Comparison of ENCODE assay signal across 9 cellular contexts in the genomic region with DNA sequence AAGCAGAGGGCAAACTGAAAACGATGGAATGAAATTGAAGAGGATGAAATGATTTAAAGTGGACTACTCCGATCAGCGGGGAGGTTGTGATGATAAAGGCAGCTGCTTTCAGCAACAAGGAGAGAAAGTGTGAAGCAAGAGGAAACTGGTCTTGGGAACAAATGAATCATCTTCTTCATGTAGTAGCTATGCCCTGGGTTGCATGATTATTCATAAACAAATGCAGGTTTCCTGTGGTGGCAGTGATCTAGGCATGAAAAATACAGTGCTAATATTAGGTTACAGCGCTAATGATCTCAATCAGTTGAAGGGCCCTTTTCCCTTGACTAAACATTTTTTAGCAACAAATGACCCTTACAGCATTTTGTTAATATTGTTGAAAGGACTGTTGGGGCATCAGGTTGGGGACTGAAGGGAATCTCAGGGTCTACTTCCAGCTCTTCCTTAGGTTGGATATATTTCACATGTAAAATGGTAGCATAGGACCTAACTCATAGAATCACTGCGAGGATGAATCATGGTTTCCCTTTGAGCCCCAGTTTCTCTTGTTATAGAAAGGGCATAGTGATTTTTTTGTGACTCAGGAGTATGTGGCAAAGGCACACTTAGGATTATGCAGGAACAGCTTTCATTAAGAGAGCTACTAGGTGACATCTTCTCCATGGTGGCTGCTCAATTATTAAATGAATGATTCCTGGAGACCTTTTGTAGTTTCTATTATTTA. TPM values are rescaled to one million over a fixed set of nuclear protein-coding genes. Genes with fewer than 3 reads are reported as not detected.
DNase-seq lines count a peak whose midpoint lies in the region; ATAC-seq, FAIRE-seq and TF ChIP-seq lines count a peak whose summit lies in the region.
"Had no signal": no experiment of that assay in that cellular context is flagged by ENCODE, and none has a peak within 500 bp of the region (broad histone marks: within the 10 kb centered on the region; RNA-seq: fewer than 3 reads in every experiment).

No MANE protein-coding gene starts in this region.

- H3K4me3 Mint-ChIP-seq in mesothelial cell of epicardium, result no peak overlapping the region

- H3K4me1 ChIP-seq in skeletal muscle satellite cell (ENCODE audit: control insufficient read depth, insufficient read depth, low read length), result peaks cover 33% of the 10 kb centered on the region

- peak; percentile 53 for ATAC-seq in GM21717 (IDR thresholded peaks at IDR 0.05; ENCODE audit: unreplicated experiment)

- H3K27me3 Mint-ChIP-seq in mesothelial cell of epicardium (ENCODE audit: low read depth), result peaks cover 1% of the 10 kb centered on the region

- FAIRE-seq in bronchial epithelial cell (lab: Jason Lieb, UNC), result peak; percentile 66

- no peak for TF ChIP-seq CTCF in bronchial epithelial cell (IDR thresholded peaks at IDR 0.05; ENCODE audit: insufficient read depth, low read length, severe bottlenecking)
- TF ChIP-seq CTCF in mesothelial cell of epicardium (IDR thresholded peaks at IDR 0.05; ENCODE audit: unreplicated experiment), result no peak

- no peaks in the 10 kb centered on the region for H3K9me3 ChIP-seq in skeletal muscle satellite cell (replicated peaks; ENCODE audit: low read length)

- H3K9ac ChIP-seq in skeletal muscle satellite cell (ENCODE audit: low read depth, low read length), result peak overlapping the region; percentile 96

- DNase-seq in G401 (ENCODE audit: low spot score), result peak; percentile 42
- DNase-seq in NOMO-1 treated with DMSO at 0.1 percent for 48 hours (lab: John Stamatoyannopoulos, UW; ENCODE audit: unreplicated experiment), result peak; percentile 91
- DNase-seq in bronchial epithelial cell (ENCODE audit: low read depth), result peak; percentile 98
- no peak for DNase-seq in mesothelial cell of epicardium (ENCODE audit: low spot score in 2 of 2, unreplicated experiment in 2 of 2)
- no peak for DNase-seq in NCI-H510A treated with DMSO at 0.1 percent for 48 hours (lab: John Stamatoyannopoulos, UW)
- no peak for DNase-seq in NCI-H524 (lab: John Stamatoyannopoulos, UW)

- no peaks in the 10 kb centered on the region for H3K27me3 ChIP-seq in bronchial epithelial cell (ENCODE audit: control insufficient read depth, insufficient read depth, low read length)
- H3K27me3 ChIP-seq in skeletal muscle satellite cell (ENCODE audit: control insufficient read depth, insufficient read depth, low read length), result no peaks in the 10 kb centered on the region

- H3K4me2 ChIP-seq in skeletal muscle satellite cell (ENCODE audit: low read length), result peak overlapping the region; percentile 79

- no peaks in the 10 kb centered on the region for H3K9me3 Mint-ChIP-seq in mesothelial cell of epicardium

- H3K36me3 Mint-ChIP-seq in mesothelial cell of epicardium, result no peaks in the 10 kb centered on the region

- H3K4me3 ChIP-seq in bronchial epithelial cell (ENCODE audit: low read depth, low read length), result no peak overlapping the region
- peak overlapping the region; percentile 52 for H3K4me3 ChIP-seq in skeletal muscle satellite cell (ENCODE audit: low read length)
- H3K4me3 ChIP-seq: lung had no signal

- H3K36me3 ChIP-seq in bronchial epithelial cell (ENCODE audit: control insufficient read depth, insufficient read depth, low read length) (no peaks in the 10 kb centered on the region), skeletal muscle satellite cell (ENCODE audit: insufficient read depth, low read length) (no peaks in the 10 kb centered on the region)

- in situ Hi-C loops in G401 (cut with HindIII; ENCODE audit: low sequenced_read_pairs), result loop anchor here (10.0 kb wide), 1 partner anchor 135 kb away; no protein-coding TSS in a partner anchor

- no peak overlapping the region for H3K27ac Mint-ChIP-seq in mesothelial cell of epicardium

- H3K4me1 Mint-ChIP-seq in mesothelial cell of epicardium, result peaks cover 18% of the 10 kb centered on the region

RNA-seq across cellular contexts. Expression of a gene that starts 1.9 kb away (rescaled TPM):
- 15.4 and 21.5 TPM in 2 replicates for total RNA-seq in G401 (2014; rRNA removed; shearing (Covaris generic))
- total RNA-seq in bronchial epithelial cell, result 44.2 and 44.8 TPM in 2 replicates
- total RNA-seq in skeletal muscle satellite cell (2012; rRNA removed), result 22.7 and 28.4 TPM in 2 replicates
- 30.5 to 33.3 TPM (median 31.3 TPM) in 3 replicates for total RNA-seq in mesothelial cell of epicardium

Comparison
In these comparisons a context has a peak if more than half of its experiments do, and no peak if none do; other contexts are left out.
1. DNase-seq: peak in G401 (single experiment), NOMO-1 treated with DMSO at 0.1 percent for 48 hours (single experiment) and bronchial epithelial cell (single experiment); none in mesothelial cell of epicardium (0 of 2), NCI-H510A treated with DMSO at 0.1 percent for 48 hours (single experiment) and NCI-H524 (0 of 2).